Comparison of ENCODE assay signal across 19 cellular contexts in the genomic region with DNA sequence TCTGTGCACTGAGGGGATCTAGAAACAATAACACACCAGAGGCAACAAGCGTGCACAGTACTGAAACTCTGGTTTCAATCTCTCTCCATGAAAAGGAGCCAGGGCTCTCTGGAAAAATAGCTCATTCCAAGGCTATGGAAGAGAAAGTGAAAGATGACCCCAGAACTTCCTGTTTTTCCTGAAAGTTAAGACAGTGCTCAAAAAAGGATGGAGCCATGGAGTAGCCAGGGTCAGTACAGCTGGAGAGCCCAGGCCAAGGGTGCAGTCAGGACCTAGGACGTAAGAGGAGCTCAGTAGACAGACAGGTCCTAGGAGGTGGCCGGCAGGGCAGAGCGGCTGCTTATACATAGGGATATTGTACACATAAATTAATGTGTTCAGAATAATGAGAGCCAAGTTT. TPM values are rescaled to one million over a fixed set of nuclear protein-coding genes. Genes with fewer than 3 reads are reported as not detected.
"Had no signal": no experiment of that assay in that cellular context is flagged by ENCODE, and none has a peak within 500 bp of the region (broad histone marks: within the 10 kb centered on the region; RNA-seq: fewer than 3 reads in every experiment).

No MANE protein-coding gene starts in this region.

- H3K4me1 Mint-ChIP-seq: immature natural killer cell, nephron had no signal

- ATAC-seq: activated T-cell treated with anti-CD3 and anti-CD28 coated beads, Interleukin-2, amount 50 U/mL, for 4 hours; left cardiac atrium had no signal

- H3K27ac Mint-ChIP-seq: nephron had no signal

- DNase-seq: activated CD4-positive, alpha-beta T cell treated with anti-CD3 and anti-CD28 coated beads for 48 hours; activated naive CD4-positive, alpha-beta T cell treated with Interleukin-2 at 50 U/mL for 16 hours; activated T-cell treated with anti-CD3 and anti-CD28 coated beads, Interleukin-2, amount 50 U/mL, for 4 hours; amygdala; cerebellar nuclear complex; dorsolateral prefrontal cortex; foreskin fibroblast; immature natural killer cell; left cardiac atrium; mammary epithelial cell; stimulated activated CD4-positive, alpha-beta T cell treated with anti-CD3 and anti-CD28 coated beads, Interleukin-15, amount 100 ng/mL, for 24 hours; stimulated activated CD4-positive, alpha-beta T cell treated with anti-CD3 and anti-CD28 coated beads, Interleukin-4, amount 100 ng/mL, for 24 hours; SW 1271; T1000; tibial artery; uterus; WERI-Rb-1 had no signal

- H3K4me3 Mint-ChIP-seq: activated T-cell treated with anti-CD3 and anti-CD28 coated beads, Interleukin-2, amount 50 U/mL, for 4 hours; immature natural killer cell; nephron had no signal

- H3K9me3 Mint-ChIP-seq: activated T-cell treated with anti-CD3 and anti-CD28 coated beads, Interleukin-2, amount 50 U/mL, for 4 hours; immature natural killer cell; nephron had no signal

RNA-seq across cellular contexts. Expression of gene TAS1R1, which starts 19.9 kb away (rescaled TPM):
- total RNA-seq: activated T-cell treated with anti-CD3 and anti-CD28 coated beads, Interleukin-2, amount 50 U/mL, for 4 hours; esophagus muscularis mucosa; left cardiac atrium; uterus had no signal
